8 cellular contexts compared by ENCODE assay signal in the genomic region with DNA sequence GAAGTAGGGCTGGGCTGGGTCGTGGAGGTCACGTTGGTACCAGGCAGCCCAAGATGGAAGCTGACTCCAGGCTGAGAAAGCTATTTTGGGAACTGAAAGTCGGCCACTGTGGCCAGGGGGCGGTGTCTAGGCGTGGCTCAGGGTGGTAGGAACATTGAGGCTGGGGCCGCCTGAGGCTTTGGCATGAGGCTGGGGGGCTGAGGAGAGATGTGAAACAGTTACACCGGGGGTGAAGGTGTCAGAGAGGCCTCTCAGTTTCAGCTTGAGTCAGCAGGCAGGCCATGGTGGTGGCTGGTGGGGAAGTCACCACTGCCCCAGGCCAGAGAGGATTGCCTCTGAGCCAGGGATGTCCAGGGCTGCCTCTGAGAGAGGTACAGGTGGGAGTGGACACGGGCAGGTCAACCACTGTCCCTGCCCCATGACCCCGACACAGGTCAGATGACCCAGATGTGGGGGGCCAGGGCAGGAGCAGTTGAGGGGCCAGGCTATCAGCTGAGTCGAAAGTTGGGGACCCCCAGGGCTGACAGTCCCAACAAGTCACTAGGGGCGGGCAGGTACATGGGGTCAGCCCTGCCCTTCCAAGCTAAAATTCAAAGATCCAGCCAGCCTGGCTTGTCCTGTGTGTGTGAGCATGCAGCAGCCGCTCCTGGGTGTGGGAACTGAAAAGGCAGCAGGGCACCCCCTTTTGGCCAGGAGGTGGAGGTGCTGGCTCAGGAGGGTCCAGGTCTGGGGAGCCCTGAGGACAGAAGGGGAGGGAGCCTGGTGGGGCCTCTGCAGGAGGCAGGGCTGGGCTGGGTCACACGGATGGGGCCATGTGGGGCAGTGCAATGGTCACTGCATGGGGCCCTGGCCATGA. TPM values are rescaled to one million over a fixed set of nuclear protein-coding genes. Genes with fewer than 3 reads are reported as not detected.
DNase-seq lines count a peak whose midpoint lies in the region; ATAC-seq, FAIRE-seq and TF ChIP-seq lines count a peak whose summit lies in the region.

No MANE protein-coding gene starts in this region.

- H3K9me3 ChIP-seq in endothelial cell of umbilical vein (replicated peaks; ENCODE audit: control insufficient read depth, insufficient read depth, low read length) (no peaks in the 10 kb centered on the region), neural progenitor cell (ENCODE audit: low read depth) (no peaks in the 10 kb centered on the region), transverse colon (no peaks in the 10 kb centered on the region)

- H4K20me1 ChIP-seq in endothelial cell of umbilical vein (replicated peaks; ENCODE audit: control insufficient read depth, extremely low read depth, insufficient read depth, low read length) (no peaks in the 10 kb centered on the region), neural progenitor cell (ENCODE audit: low read depth) (no peaks in the 10 kb centered on the region)

- ATAC-seq in HG02623 (IDR thresholded peaks at IDR 0.05; ENCODE audit: unreplicated experiment) = peak; percentile 70

- H3K9ac ChIP-seq in endothelial cell of umbilical vein (replicated peaks; ENCODE audit: extremely low read depth, insufficient read depth, low read length) = no peak overlapping the region
- no peak overlapping the region for H3K9ac ChIP-seq in neural progenitor cell

- peak; percentile 22 for DNase-seq in NCI-H748 (lab: John Stamatoyannopoulos, UW; ENCODE audit: unreplicated experiment)
- no peak for DNase-seq in NCI-H748 treated with DMSO at 0.1 percent for 48 hours (lab: John Stamatoyannopoulos, UW)
- peak; percentile 23 for DNase-seq in NCI-H2196 (lab: John Stamatoyannopoulos, UW; ENCODE audit: unreplicated experiment)
- DNase-seq in activated CD8-positive, alpha-beta memory T cell treated with anti-CD3 and anti-CD28 coated beads for 1 hour (ENCODE audit: extremely low read depth in 1 of 2, low read depth in 1 of 2) = peak; percentile 52 to 61
- DNase-seq in endothelial cell of umbilical vein (ENCODE audit: low read depth, low spot score) = peak; percentile 54
- DNase-seq in neural progenitor cell (ENCODE audit: low spot score) = peak; percentile 76
- peak; percentile 83 for DNase-seq in transverse colon

- TF ChIP-seq POLR2A in endothelial cell of umbilical vein (IDR thresholded peaks at IDR 0.05; ENCODE audit: low read depth, low read length) = no peak
- TF ChIP-seq POLR2A in transverse colon (IDR thresholded peaks at IDR 0.05) = no peak

- H3K4me1 ChIP-seq in endothelial cell of umbilical vein (ENCODE audit: control insufficient read depth, extremely low read depth, insufficient read depth, low read length) (peaks cover 7% of the 10 kb centered on the region), neural progenitor cell (peaks cover 14% of the 10 kb centered on the region), transverse colon (peaks cover 23 to 41% (median 34%) of the 10 kb centered on the region in 4 donors)

- H3K4me1 Mint-ChIP-seq in neural progenitor cell = peaks cover 37% of the 10 kb centered on the region

- peaks cover 2% of the 10 kb centered on the region for H3K36me3 Mint-ChIP-seq in neural progenitor cell

- H3K4me2 ChIP-seq in endothelial cell of umbilical vein (ENCODE audit: insufficient read depth, low read length) (no peak overlapping the region), neural progenitor cell (no peak overlapping the region)

- no peaks in the 10 kb centered on the region for H3K79me2 ChIP-seq in endothelial cell of umbilical vein (ENCODE audit: control insufficient read depth, insufficient read depth, low read length)
- no peaks in the 10 kb centered on the region for H3K79me2 ChIP-seq in neural progenitor cell (ENCODE audit: low read depth)

- BruUV-seq in endothelial cell of umbilical vein (replicated peaks; lab: Mats Ljungman, UMichigan) = no TSS peak

- in situ Hi-C loops in transverse colon (cut with MboI; ENCODE audit: low pct_ligation_motif_present in 1 of 4, low pct_unique_long_range_greater_than_20kb in 1 of 4, low sequenced_read_pairs in 3 of 4) = no loop called here

- FAIRE-seq in endothelial cell of umbilical vein (lab: Jason Lieb, UNC) = peak; percentile 76

- H3K36me3 ChIP-seq in endothelial cell of umbilical vein (ENCODE audit: control insufficient read depth in 2 of 2, extremely low read depth in 1 of 2, insufficient read depth in 2 of 2, low read length in 2 of 2) = no peaks in the 10 kb centered on the region
- H3K36me3 ChIP-seq in neural progenitor cell = no peaks in the 10 kb centered on the region
- H3K36me3 ChIP-seq in transverse colon = no peaks in the 10 kb centered on the region

- POLR2A ChIA-PET in endothelial cell of umbilical vein (lab: Charles Lee) = interaction anchor here (0.8 kb wide), 1 partner anchor 50 kb away, joined by 3 read pairs; no protein-coding TSS in a partner anchor

- no peak for TF ChIP-seq EP300 in transverse colon (IDR thresholded peaks at IDR 0.05; ENCODE audit: low read depth)

- H3K9me3 Mint-ChIP-seq in neural progenitor cell = no peaks in the 10 kb centered on the region

- H3K27ac ChIP-seq in endothelial cell of umbilical vein (ENCODE audit: insufficient read depth, low read depth, low read length) = no peak overlapping the region
- H3K27ac ChIP-seq in neural progenitor cell = no peak overlapping the region
- H3K27ac ChIP-seq in transverse colon = peak overlapping the region; percentile 70 to 85 (median 72)

- H3K4me3 ChIP-seq in endothelial cell of umbilical vein (replicated peaks in 1 of 3; ENCODE audit: insufficient read depth in 1 of 3, low read depth in 1 of 3, low read length in 3 of 3) = no peak overlapping the region
- no peak overlapping the region for H3K4me3 ChIP-seq in neural progenitor cell
- no peak overlapping the region for H3K4me3 ChIP-seq in transverse colon

- CTCF ChIA-PET in endothelial cell of umbilical vein (lab: Charles Lee) = interaction anchor here (1.6 to 12.2 kb wide), 5 partner anchors 14 to 117 kb away, joined by 3 to 206 read pairs (median 17); a partner anchor contains a TSS

- no peak overlapping the region for H3K27ac Mint-ChIP-seq in neural progenitor cell

- WGBS in transverse colon (ENCODE audit: low coverage in 1 of 2), 2 donors = 24 to 48% methylated on average over 2 to 13 of the region's 13 CpGs

- peak; percentile 63 to 73 for TF ChIP-seq CTCF in endothelial cell of umbilical vein (IDR thresholded peaks at IDR 0.05; ENCODE audit: extremely low read depth in 1 of 2, insufficient read depth in 1 of 2, low read depth in 1 of 2, low read length in 2 of 2)
- peak; percentile 62 for TF ChIP-seq CTCF in neural progenitor cell (IDR thresholded peaks at IDR 0.05)
- peak; percentile 49 to 73 (median 62) for TF ChIP-seq CTCF in transverse colon (IDR thresholded peaks at IDR 0.05)

- H2AFZ ChIP-seq in endothelial cell of umbilical vein (ENCODE audit: low read depth, low read length) (no peak overlapping the region), neural progenitor cell (replicated peaks) (no peak overlapping the region)

- H3K9me1 ChIP-seq in endothelial cell of umbilical vein (replicated peaks; ENCODE audit: control insufficient read depth, extremely low read depth, insufficient read depth, low read length) = no peaks in the 10 kb centered on the region

- intact Hi-C loops in endothelial cell of umbilical vein (cut with micrococcal nuclease) = loop anchor here (1.0 kb wide), 2 partner anchors 14 to 48 kb away; no protein-coding TSS in a partner anchor
- intact Hi-C loops in transverse colon (cut with DNase I; ENCODE audit: low total_unique reads) = no loop called here

- peaks cover 25% of the 10 kb centered on the region for H3K27me3 Mint-ChIP-seq in neural progenitor cell (ENCODE audit: insufficient read depth, low read depth)

- peak overlapping the region; percentile 71 for H3K4me3 Mint-ChIP-seq in neural progenitor cell

- peaks cover 49% of the 10 kb centered on the region for H3F3A ChIP-seq in neural progenitor cell (ENCODE audit: low read depth)

- no peaks in the 10 kb centered on the region for H3K27me3 ChIP-seq in endothelial cell of umbilical vein (ENCODE audit: control insufficient read depth in 2 of 2, insufficient read depth in 2 of 2, low read length in 2 of 2)
- H3K27me3 ChIP-seq in neural progenitor cell = peaks cover 80% of the 10 kb centered on the region
- H3K27me3 ChIP-seq in transverse colon = no peaks in the 10 kb centered on the region

- dilution Hi-C loops in endothelial cell of umbilical vein (cut with MboI; ENCODE audit: extremely low pct_ligation_motif_present, low sequenced_read_pairs) = no loop called here

RNA-seq across cellular contexts. Expression of a gene that starts 7.2 kb away (rescaled TPM):
- total RNA-seq in endothelial cell of umbilical vein = 0.60 and 1.3 TPM in 2 replicates
- 0.17 and 0.19 TPM in 2 replicates for polyA plus RNA-seq in endothelial cell of umbilical vein
- 0.13 and 0.21 TPM in 2 replicates for polyA plus RNA-seq in endothelial cell of umbilical vein (2011; cell fraction: cytosol; rRNA removed)
- polyA plus RNA-seq in endothelial cell of umbilical vein (2011; cell fraction: nucleus; rRNA removed) = 0.66 and 0.87 TPM in 2 replicates
- 0.70 TPM in 1 of 2 replicates, not detected in the other for polyA plus RNA-seq in endothelial cell of umbilical vein (2012)
- 0.51 TPM in 1 of 2 replicates, not detected in the other for polyA minus RNA-seq in endothelial cell of umbilical vein
- polyA minus RNA-seq in endothelial cell of umbilical vein (2011; cell fraction: cytosol; rRNA and poly(A)+ RNA removed) = not detected
- 0.34 TPM in 1 of 2 replicates, not detected in the other for polyA minus RNA-seq in endothelial cell of umbilical vein (2011; cell fraction: nucleus; rRNA and poly(A)+ RNA removed)
- total RNA-seq in neural progenitor cell (ENCODE audit: low replicate concordance) = 0.34 TPM in 1 of 2 replicates, not detected in the other
- total RNA-seq in transverse colon = 1 to 10 TPM in 1 of 4 donors, under 1 TPM in 1, not detected in 2; 0.27 to 1.6 TPM

RNA-seq across cellular contexts. Expression of a gene that starts 12.6 kb away (rescaled TPM):
- 18.8 and 19.7 TPM in 2 replicates for total RNA-seq in endothelial cell of umbilical vein
- 12.7 and 18.5 TPM in 2 replicates for polyA plus RNA-seq in endothelial cell of umbilical vein
- 7.1 and 11.1 TPM in 2 replicates for polyA plus RNA-seq in endothelial cell of umbilical vein (2011; cell fraction: cytosol; rRNA removed)
- 29.6 and 32.5 TPM in 2 replicates for polyA plus RNA-seq in endothelial cell of umbilical vein (2011; cell fraction: nucleus; rRNA removed)
- polyA plus RNA-seq in endothelial cell of umbilical vein (2012) = 14.2 and 20.1 TPM in 2 replicates
- 8.6 and 12.0 TPM in 2 replicates for polyA minus RNA-seq in endothelial cell of umbilical vein
- 64.3 TPM for polyA minus RNA-seq in endothelial cell of umbilical vein (2011; cell fraction: cytosol; rRNA and poly(A)+ RNA removed)
- polyA minus RNA-seq in endothelial cell of umbilical vein (2011; cell fraction: nucleus; rRNA and poly(A)+ RNA removed) = 7.8 and 11.2 TPM in 2 replicates
- total RNA-seq in neural progenitor cell (ENCODE audit: low replicate concordance) = 4.7 and 5.1 TPM in 2 replicates
- total RNA-seq in transverse colon = 100 to 1,000 TPM in 2 of 4 donors, 10 to 100 TPM in 2; 90.2 to 215 (median 106) TPM

RNA-seq across cellular contexts. Expression of a gene that starts 16.1 kb away (rescaled TPM):
- 63.1 and 63.8 TPM in 2 replicates for total RNA-seq in endothelial cell of umbilical vein
- 153 and 193 TPM in 2 replicates for polyA plus RNA-seq in endothelial cell of umbilical vein
- polyA plus RNA-seq in endothelial cell of umbilical vein (2011; cell fraction: cytosol; rRNA removed) = 57.2 and 80.4 TPM in 2 replicates
- 31.0 and 31.4 TPM in 2 replicates for polyA plus RNA-seq in endothelial cell of umbilical vein (2011; cell fraction: nucleus; rRNA removed)
- 44.3 and 64.1 TPM in 2 replicates for polyA plus RNA-seq in endothelial cell of umbilical vein (2012)
- polyA minus RNA-seq in endothelial cell of umbilical vein = 30.8 and 35.3 TPM in 2 replicates
- polyA minus RNA-seq in endothelial cell of umbilical vein (2011; cell fraction: cytosol; rRNA and poly(A)+ RNA removed) = 10.7 TPM
- 15.6 and 20.3 TPM in 2 replicates for polyA minus RNA-seq in endothelial cell of umbilical vein (2011; cell fraction: nucleus; rRNA and poly(A)+ RNA removed)
- 11.7 and 27.8 TPM in 2 replicates for total RNA-seq in neural progenitor cell (ENCODE audit: low replicate concordance)
- total RNA-seq in transverse colon = 100 to 1,000 TPM in 1 of 4 donors, 10 to 100 TPM in 3; 25.2 to 254 (median 51.6) TPM

RNA-seq across cellular contexts. Expression of a gene that starts 18.1 kb away (rescaled TPM):
- total RNA-seq in endothelial cell of umbilical vein (40.8 and 46.9 TPM in 2 replicates), neural progenitor cell (ENCODE audit: low replicate concordance) (15.5 and 34.0 TPM in 2 replicates), transverse colon (10 to 100 TPM in 3 of 4 donors, 1 to 10 TPM in 1; 6.4 to 38.4 (median 27.9) TPM)
- 96.2 and 96.7 TPM in 2 replicates for polyA plus RNA-seq in endothelial cell of umbilical vein
- polyA plus RNA-seq in endothelial cell of umbilical vein (2011; cell fraction: cytosol; rRNA removed) = 73.6 and 74.5 TPM in 2 replicates
- 50.6 TPM in 2 replicates for polyA plus RNA-seq in endothelial cell of umbilical vein (2011; cell fraction: nucleus; rRNA removed)
- polyA plus RNA-seq in endothelial cell of umbilical vein (2012) = 93.2 and 99.8 TPM in 2 replicates
- polyA minus RNA-seq in endothelial cell of umbilical vein = 11.3 and 14.6 TPM in 2 replicates
- polyA minus RNA-seq in endothelial cell of umbilical vein (2011; cell fraction: cytosol; rRNA and poly(A)+ RNA removed) = 27.7 TPM
- 14.4 and 33.5 TPM in 2 replicates for polyA minus RNA-seq in endothelial cell of umbilical vein (2011; cell fraction: nucleus; rRNA and poly(A)+ RNA removed)

RNA-seq across cellular contexts. Expression of a gene that starts 25.6 kb away (rescaled TPM):
- total RNA-seq in endothelial cell of umbilical vein (160 and 182 TPM in 2 replicates), neural progenitor cell (ENCODE audit: low replicate concordance) (9.9 and 42.0 TPM in 2 replicates), transverse colon (100 to 1,000 TPM in 2 of 4 donors, 10 to 100 TPM in 2; 82.3 to 211 (median 94.8) TPM)
- polyA plus RNA-seq in endothelial cell of umbilical vein = 131 and 148 TPM in 2 replicates
- 74.8 and 100 TPM in 2 replicates for polyA plus RNA-seq in endothelial cell of umbilical vein (2011; cell fraction: cytosol; rRNA removed)
- polyA plus RNA-seq in endothelial cell of umbilical vein (2011; cell fraction: nucleus; rRNA removed) = 107 and 124 TPM in 2 replicates
- polyA plus RNA-seq in endothelial cell of umbilical vein (2012) = 98.7 and 129 TPM in 2 replicates
- 74.5 and 110 TPM in 2 replicates for polyA minus RNA-seq in endothelial cell of umbilical vein
- polyA minus RNA-seq in endothelial cell of umbilical vein (2011; cell fraction: cytosol; rRNA and poly(A)+ RNA removed) = 32.2 TPM
- polyA minus RNA-seq in endothelial cell of umbilical vein (2011; cell fraction: nucleus; rRNA and poly(A)+ RNA removed) = 44.6 and 76.6 TPM in 2 replicates

Comparison
In these comparisons a context has a peak if more than half of its experiments do, and no peak if none do; other contexts are left out.
1. H3K27ac ChIP-seq: peak in transverse colon (4 of 4); none in endothelial cell of umbilical vein (single experiment) and neural progenitor cell (single experiment).
2. Peak in every context shown above with its lines, with median percentiles within 50 percentile points of each other: CTCF ChIP-seq.